Comparison of ENCODE assay signal across 6 cellular contexts in the genomic region with DNA sequence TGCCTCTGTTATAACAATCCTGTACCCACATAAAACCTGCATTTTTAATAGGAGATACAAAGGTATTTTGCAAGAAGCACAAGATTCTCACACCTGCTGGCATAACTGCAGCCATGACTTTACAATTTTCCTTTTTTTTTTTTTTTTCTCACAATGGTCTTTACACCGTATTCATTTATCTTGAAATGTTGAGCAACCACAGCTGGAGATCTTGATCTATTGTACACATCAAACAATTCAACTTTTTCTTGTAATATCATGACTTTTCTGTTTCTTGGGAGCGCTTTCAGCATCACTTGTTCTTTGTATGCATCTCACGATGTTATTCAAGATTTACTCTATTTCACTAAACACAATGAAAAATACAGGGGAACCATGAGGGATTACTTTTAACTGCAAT.
"Had no signal": no experiment of that assay in that cellular context is flagged by ENCODE, and none has a peak within 500 bp of the region (broad histone marks: within the 10 kb centered on the region; RNA-seq: fewer than 3 reads in every experiment).

No MANE protein-coding gene starts in this region.

- ATAC-seq: GM12878 had no signal

- H3K4me3 ChIP-seq: GM12878 had no signal

- FAIRE-seq: GM12878, GM12891, GM12892, GM18507, GM19239 had no signal

- DNase-seq: GF-D8 had no signal
